8 cellular contexts compared by ENCODE assay signal in genomic region chr9:132507670-132508469, GRCh38.
A peak's percentile ranks its signal among the peaks of the same experiment; 100 is the strongest.
DNase-seq lines count a peak whose midpoint lies in the region; ATAC-seq and TF ChIP-seq lines count a peak whose summit lies in the region.

No MANE protein-coding gene starts in this region.

- H3K4me1 ChIP-seq in sigmoid colon: no peaks in the 10 kb centered on the region

- peak overlapping the region; percentile 37 for H3K27ac Mint-ChIP-seq in T-helper 17 cell

- TF ChIP-seq CTCF in GM10248 (IDR thresholded peaks at IDR 0.05; ENCODE audit: control extremely low read depth, extremely low read depth, low read depth, missing control alignments) (peak; percentile 78), sigmoid colon (IDR thresholded peaks at IDR 0.05) (peak; percentile 70 to 73 (median 71))

- ATAC-seq in T-helper 17 cell: peak; percentile 76
- ATAC-seq in GM19455 (IDR thresholded peaks at IDR 0.05; ENCODE audit: unreplicated experiment): no peak
- no peak for ATAC-seq in GM21390 (IDR thresholded peaks at IDR 0.05; ENCODE audit: unreplicated experiment)

- TF ChIP-seq POLR2A in sigmoid colon (IDR thresholded peaks at IDR 0.05): no peak

- no peaks in the 10 kb centered on the region for H3K36me3 ChIP-seq in sigmoid colon

- H3K4me1 Mint-ChIP-seq in T-helper 17 cell: peaks cover 21% of the 10 kb centered on the region

- H3K4me3 ChIP-seq in sigmoid colon: no peak overlapping the region

- DNase-seq in GM10248 (ENCODE audit: extremely low spot score) (peak; percentile 89), NCI-H1105 treated with DMSO at 0.1 percent for 48 hours (lab: John Stamatoyannopoulos, UW) (peak; percentile 61), T-helper 17 cell (peak; percentile 28 to 51 (median 30)), amygdala (lab: John Stamatoyannopoulos, UW) (peak in 37 of 56 donors; percentile 2 to 76 (median 23)), hepatic stellate cell (ENCODE audit: low spot score) (peak; percentile 90), sigmoid colon (peak; percentile 72)

- POLR2A ChIA-PET in GM10248 (lab: Yijun Ruan, JAX): no interaction called here

- no peaks in the 10 kb centered on the region for H3K36me3 Mint-ChIP-seq in T-helper 17 cell (ENCODE audit: low read depth)

- CTCF ChIA-PET in GM10248 (lab: Yijun Ruan, JAX): interaction anchor here (0.6 to 5.2 kb wide), 15 partner anchors 9 to 397 kb away, joined by 3 to 27 read pairs (median 3); no protein-coding TSS in a partner anchor

- peak overlapping the region; percentile 21 for H3K4me3 Mint-ChIP-seq in T-helper 17 cell

- 43 to 47% methylated on average over 24 of the region's 24 CpGs for WGBS in sigmoid colon, 2 donors

- H3K9me3 ChIP-seq in T-helper 17 cell (ENCODE audit: control insufficient read depth, low read length, poor library complexity, severe bottlenecking) (no peaks in the 10 kb centered on the region), sigmoid colon (no peaks in the 10 kb centered on the region)

- H3K27me3 ChIP-seq in sigmoid colon: peaks cover 0 to 73% (median 17%) of the 10 kb centered on the region in 3 donors

- TF ChIP-seq EP300 in sigmoid colon (IDR thresholded peaks at IDR 0.05): no peak

- no peak overlapping the region for H3K27ac ChIP-seq in sigmoid colon

- intact Hi-C loops in sigmoid colon (cut with DNase I): loop anchor here (1.0 to 5.0 kb wide), 2 partner anchors 67 to 289 kb away; no protein-coding TSS in a partner anchor

- H3K27me3 Mint-ChIP-seq in T-helper 17 cell: peaks cover 5% of the 10 kb centered on the region

Comparison
In these comparisons a context has a peak if more than half of its experiments do, and no peak if none do; other contexts are left out.
1. DNase-seq: peak in every context shown above with its lines; median percentile 90 in hepatic stellate cell; 89 in GM10248; 72 in sigmoid colon; 61 in NCI-H1105 treated with DMSO at 0.1 percent for 48 hours; 30 in T-helper 17 cell; 23 in amygdala.